Comparison of ENCODE assay signal across 10 cellular contexts in genomic region chr13:25971499-25972145, GRCh38.
A peak's percentile ranks its signal among the peaks of the same experiment; 100 is the strongest.
DNase-seq lines count a peak whose midpoint lies in the region; ATAC-seq, FAIRE-seq and TF ChIP-seq lines count a peak whose summit lies in the region.
"Had no signal": no experiment of that assay in that cellular context is flagged by ENCODE, and none has a peak within 500 bp of the region (broad histone marks: within the 10 kb centered on the region; RNA-seq: fewer than 3 reads in every experiment).

No MANE protein-coding gene starts in this region.

- CTCF ChIA-PET in T-cell (lab: Charles Lee), result interaction anchor here (0.6 to 1.3 kb wide), 4 partner anchors 62 to 142 kb away, joined by 3 to 4 read pairs (median 4); no protein-coding TSS in a partner anchor

- no peak for TF ChIP-seq POLR2A in GM12891 (IDR thresholded peaks at IDR 0.05; ENCODE audit: low read depth, low read length)

- H3K9me3 Mint-ChIP-seq in T-cell (no peaks in the 10 kb centered on the region), osteocyte (ENCODE audit: unreplicated experiment) (no peaks in the 10 kb centered on the region)
- no peaks in the 10 kb centered on the region for H3K9me3 Mint-ChIP-seq in activated naive CD4-positive, alpha-beta T cell treated with anti-CD3 and anti-CD28 coated beads, Interleukin-2, amount 50 U/mL, for 24 hours

- intact Hi-C loops in tibial artery (cut with DNase I; ENCODE audit: low total_unique reads), result no loop called here

- TF ChIP-seq CTCF in osteocyte (IDR thresholded peaks at IDR 0.05) (no peak), tibial artery (IDR thresholded peaks at IDR 0.05) (no peak)

- no peak for FAIRE-seq in GM12891 (lab: Jason Lieb, UNC)

- no peaks in the 10 kb centered on the region for H3K36me3 ChIP-seq in tibial artery
- H3K36me3 ChIP-seq: tibial nerve had no signal

- POLR2A ChIA-PET in T-cell (lab: Charles Lee), result no interaction called here

- H3K27ac Mint-ChIP-seq in T-cell, result peak overlapping the region; percentile 79 to 83
- peak overlapping the region; percentile 71 for H3K27ac Mint-ChIP-seq in activated naive CD4-positive, alpha-beta T cell treated with anti-CD3 and anti-CD28 coated beads, Interleukin-2, amount 50 U/mL, for 24 hours
- H3K27ac Mint-ChIP-seq in osteocyte (ENCODE audit: unreplicated experiment), result peak overlapping the region; percentile 1

- H3K9me3 ChIP-seq in tibial artery, result no peaks in the 10 kb centered on the region
- H3K9me3 ChIP-seq: tibial nerve had no signal

- peak; percentile 80 for DNase-seq in NCI-H82 (lab: John Stamatoyannopoulos, UW)
- DNase-seq in NCI-H82 treated with DMSO at 0.1 percent for 48 hours (lab: John Stamatoyannopoulos, UW; ENCODE audit: unreplicated experiment), result no peak
- DNase-seq in T-cell, result peak; percentile 17 to 60 (median 44)
- no peak for DNase-seq in osteocyte (ENCODE audit: extremely low spot score, unreplicated experiment)
- DNase-seq in tibial artery, result no peak
- DNase-seq in GM12891 (ENCODE audit: insufficient read length, low spot score), result no peak
- DNase-seq in AG08395 (ENCODE audit: low spot score), result no peak
- DNase-seq: effector CD8-positive, alpha-beta T cell had no signal

- H3K36me3 Mint-ChIP-seq in T-cell (no peaks in the 10 kb centered on the region), osteocyte (ENCODE audit: unreplicated experiment) (no peaks in the 10 kb centered on the region)
- H3K36me3 Mint-ChIP-seq in activated naive CD4-positive, alpha-beta T cell treated with anti-CD3 and anti-CD28 coated beads, Interleukin-2, amount 50 U/mL, for 24 hours, result no peaks in the 10 kb centered on the region

- H3K27me3 ChIP-seq in tibial artery, result peaks cover 0 to 3% of the 10 kb centered on the region in 2 donors
- H3K27me3 ChIP-seq: tibial nerve had no signal

- H3K4me1 Mint-ChIP-seq in T-cell (peaks cover 65 to 69% (median 66%) of the 10 kb centered on the region in 3 donors), osteocyte (ENCODE audit: unreplicated experiment) (peaks cover 16% of the 10 kb centered on the region)
- H3K4me1 Mint-ChIP-seq in activated naive CD4-positive, alpha-beta T cell treated with anti-CD3 and anti-CD28 coated beads, Interleukin-2, amount 50 U/mL, for 24 hours, result peaks cover 54% of the 10 kb centered on the region

- peak; percentile 68 to 85 (median 76) for ATAC-seq in T-cell (replicated peaks in 1 of 4)

- H3K4me3 Mint-ChIP-seq in T-cell (peak overlapping the region in 1 of 3 donors; percentile 58), osteocyte (ENCODE audit: unreplicated experiment) (no peak overlapping the region)
- H3K4me3 Mint-ChIP-seq in activated naive CD4-positive, alpha-beta T cell treated with anti-CD3 and anti-CD28 coated beads, Interleukin-2, amount 50 U/mL, for 24 hours, result peak overlapping the region; percentile 60

- H3K27ac ChIP-seq in tibial artery, result no peak overlapping the region
- H3K27ac ChIP-seq: tibial nerve had no signal

- no peaks in the 10 kb centered on the region for H3K4me1 ChIP-seq in tibial artery
- H3K4me1 ChIP-seq: tibial nerve had no signal

- H3K27me3 Mint-ChIP-seq in T-cell (no peaks in the 10 kb centered on the region), osteocyte (ENCODE audit: unreplicated experiment) (no peaks in the 10 kb centered on the region)
- H3K27me3 Mint-ChIP-seq in activated naive CD4-positive, alpha-beta T cell treated with anti-CD3 and anti-CD28 coated beads, Interleukin-2, amount 50 U/mL, for 24 hours, result no peaks in the 10 kb centered on the region

- no peak overlapping the region for H3K4me3 ChIP-seq in tibial artery
- H3K4me3 ChIP-seq: tibial nerve had no signal

TF ChIP-seq in GM12891, 5 proteins besides CTCF, POLR2A, EP300 and RAD21:
- TF ChIP-seq SPI1 (IDR thresholded peaks at IDR 0.05; ENCODE audit: low read depth, low read length) (no peak), POU2F2 (IDR thresholded peaks at IDR 0.05; ENCODE audit: low read depth, low read length) (no peak), PAX5 (IDR thresholded peaks at IDR 0.05; ENCODE audit: insufficient read depth, low read length, severe bottlenecking) (no peak), POLR2AphosphoS5 (IDR thresholded peaks at IDR 0.05; ENCODE audit: low read depth, low read length) (no peak), TAF1 (IDR thresholded peaks at IDR 0.05; ENCODE audit: low read depth, low read length) (no peak)

Comparison
In these comparisons a context has a peak if more than half of its experiments do, and no peak if none do; other contexts are left out.
1. DNase-seq: peak in NCI-H82 (single experiment) and T-cell (34 of 34); none in NCI-H82 treated with DMSO at 0.1 percent for 48 hours (single experiment), osteocyte (single experiment), tibial artery (0 of 2), GM12891 (single experiment) and AG08395 (single experiment).
2. H3K27ac Mint-ChIP-seq: peak in every context shown above with its lines; median percentile 81 in T-cell; 71 in activated naive CD4-positive, alpha-beta T cell treated with anti-CD3 and anti-CD28 coated beads, Interleukin-2, amount 50 U/mL, for 24 hours; 1 in osteocyte.